ENCODE assay signal across 9 cellular contexts in genomic region chr1:94805912-94806311, GRCh38. TPM values are rescaled to one million over a fixed set of nuclear protein-coding genes. Genes with fewer than 3 reads are reported as not detected.
DNase-seq lines count a peak whose midpoint lies in the region; ATAC-seq and TF ChIP-seq lines count a peak whose summit lies in the region.
"Had no signal": no experiment of that assay in that cellular context is flagged by ENCODE, and none has a peak within 500 bp of the region (broad histone marks: within the 10 kb centered on the region; RNA-seq: fewer than 3 reads in every experiment).

No MANE protein-coding gene starts in this region.

- no peak overlapping the region for H3K9ac ChIP-seq in SK-N-MC (ENCODE audit: insufficient read length)

- H3K27ac ChIP-seq in SK-N-MC (peak overlapping the region; percentile 29; the same call in 1 of the 2 replicates), heart left ventricle (no peak overlapping the region)

- peaks cover 8% of the 10 kb centered on the region for H3K4me1 Mint-ChIP-seq in activated naive CD8-positive, alpha-beta T cell treated with anti-CD3 and anti-CD28 coated beads, Interleukin-2, amount 50 U/mL, for 24 hours

- intact Hi-C loops in heart left ventricle (cut with DNase I) = loop anchor here in 8 of 10 donors (1.0 to 10.0 kb wide), 10 partner anchors 201 to 325 kb away; no protein-coding TSS in a partner anchor

- H3K4me3 ChIP-seq in SK-N-MC = peak overlapping the region; percentile 34
- H3K4me3 ChIP-seq in heart left ventricle = peak overlapping the region in 2 of 12 donors; percentile 14 to 31

- peaks cover 1% of the 10 kb centered on the region for H3K27me3 Mint-ChIP-seq in activated naive CD8-positive, alpha-beta T cell treated with anti-CD3 and anti-CD28 coated beads, Interleukin-2, amount 50 U/mL, for 24 hours

- WGBS in heart left ventricle, 4 donors = 13 to 20% (median 17%) methylated on average over 4 of the region's 4 CpGs

- H3K36me3 ChIP-seq in SK-N-MC (ENCODE audit: insufficient read depth, low read length) = no peaks in the 10 kb centered on the region
- H3K36me3 ChIP-seq in heart left ventricle = no peaks in the 10 kb centered on the region

- ATAC-seq in GM18861 (IDR thresholded peaks at IDR 0.05; ENCODE audit: unreplicated experiment) = peak; percentile 52
- ATAC-seq in activated naive CD8-positive, alpha-beta T cell treated with anti-CD3 and anti-CD28 coated beads, Interleukin-2, amount 50 U/mL, for 24 hours = no peak
- ATAC-seq in heart left ventricle = peak in 3 of 4 donors; percentile 29 to 47 (median 32)

- no peak overlapping the region for H3K27ac Mint-ChIP-seq in activated naive CD8-positive, alpha-beta T cell treated with anti-CD3 and anti-CD28 coated beads, Interleukin-2, amount 50 U/mL, for 24 hours
- H3K27ac Mint-ChIP-seq: IgD-negative memory B cell had no signal

- H3K36me3 Mint-ChIP-seq in activated naive CD8-positive, alpha-beta T cell treated with anti-CD3 and anti-CD28 coated beads, Interleukin-2, amount 50 U/mL, for 24 hours (ENCODE audit: low read depth) = no peaks in the 10 kb centered on the region
- H3K36me3 Mint-ChIP-seq: IgD-negative memory B cell had no signal

- no peak for TF ChIP-seq POLR2A in heart left ventricle (IDR thresholded peaks at IDR 0.05)

- H3K9me3 ChIP-seq in SK-N-MC (ENCODE audit: low read depth, low read length) = no peaks in the 10 kb centered on the region
- no peaks in the 10 kb centered on the region for H3K9me3 ChIP-seq in heart left ventricle

- peaks cover 0 to 48% (median 29%) of the 10 kb centered on the region in 12 donors for H3K4me1 ChIP-seq in heart left ventricle

- peak; percentile 94 to 99 (median 98) for TF ChIP-seq CTCF in heart left ventricle (IDR thresholded peaks at IDR 0.05)

- DNase-seq in AML-193 (lab: John Stamatoyannopoulos, UW) (peak; percentile 24 to 60), HT1080 (ENCODE audit: low read depth) (peak; percentile 40), SK-N-MC (ENCODE audit: low read depth, low spot score) (no peak), heart left ventricle (peak in 3 of 5 donors; percentile 40 to 66 (median 41)), retina (peak; percentile 60), OCI-M2 (lab: John Stamatoyannopoulos, UW; ENCODE audit: unreplicated experiment) (no peak)
- DNase-seq in activated naive CD8-positive, alpha-beta T cell treated with anti-CD3 and anti-CD28 coated beads, Interleukin-2, amount 50 U/mL, for 24 hours = peak; percentile 49

- no peaks in the 10 kb centered on the region for H3K27me3 ChIP-seq in heart left ventricle

- H3K4me3 Mint-ChIP-seq in activated naive CD8-positive, alpha-beta T cell treated with anti-CD3 and anti-CD28 coated beads, Interleukin-2, amount 50 U/mL, for 24 hours = no peak overlapping the region
- H3K4me3 Mint-ChIP-seq: IgD-negative memory B cell had no signal

- no peaks in the 10 kb centered on the region for H3K9me3 Mint-ChIP-seq in activated naive CD8-positive, alpha-beta T cell treated with anti-CD3 and anti-CD28 coated beads, Interleukin-2, amount 50 U/mL, for 24 hours
- H3K9me3 Mint-ChIP-seq: IgD-negative memory B cell had no signal

RNA-seq across cellular contexts. Expression of gene SLC44A3, which starts 14.2 kb away (rescaled TPM):
- 0.30 and 0.31 TPM in 2 replicates for total RNA-seq in HT1080 (2014; rRNA removed; shearing (Covaris generic))
- polyA plus RNA-seq in HT1080 (2015; cell fraction: cytosol; rRNA removed) = 0.19 and 0.62 TPM in 2 replicates
- polyA plus RNA-seq in HT1080 (2015; cell fraction: nucleus; rRNA removed) = 0.53 and 0.76 TPM in 2 replicates
- 1 to 10 TPM; 2.7 to 8.8 (median 5.9) TPM for total RNA-seq in heart left ventricle
- 1 to 10 TPM; 1.3 to 1.4 TPM for polyA plus RNA-seq in heart left ventricle
- polyA plus RNA-seq: IgD-negative memory B cell had no signal

Comparison
In these comparisons a context has a peak if more than half of its experiments do, and no peak if none do; other contexts are left out.
1. DNase-seq: peak in AML-193 (2 of 2), HT1080 (single experiment), activated naive CD8-positive, alpha-beta T cell treated with anti-CD3 and anti-CD28 coated beads, Interleukin-2, amount 50 U/mL, for 24 hours (single experiment), heart left ventricle (3 of 5) and retina (single experiment); none in SK-N-MC (single experiment) and OCI-M2 (single experiment).